ENCODE assay signal across 8 cellular contexts in the genomic region with DNA sequence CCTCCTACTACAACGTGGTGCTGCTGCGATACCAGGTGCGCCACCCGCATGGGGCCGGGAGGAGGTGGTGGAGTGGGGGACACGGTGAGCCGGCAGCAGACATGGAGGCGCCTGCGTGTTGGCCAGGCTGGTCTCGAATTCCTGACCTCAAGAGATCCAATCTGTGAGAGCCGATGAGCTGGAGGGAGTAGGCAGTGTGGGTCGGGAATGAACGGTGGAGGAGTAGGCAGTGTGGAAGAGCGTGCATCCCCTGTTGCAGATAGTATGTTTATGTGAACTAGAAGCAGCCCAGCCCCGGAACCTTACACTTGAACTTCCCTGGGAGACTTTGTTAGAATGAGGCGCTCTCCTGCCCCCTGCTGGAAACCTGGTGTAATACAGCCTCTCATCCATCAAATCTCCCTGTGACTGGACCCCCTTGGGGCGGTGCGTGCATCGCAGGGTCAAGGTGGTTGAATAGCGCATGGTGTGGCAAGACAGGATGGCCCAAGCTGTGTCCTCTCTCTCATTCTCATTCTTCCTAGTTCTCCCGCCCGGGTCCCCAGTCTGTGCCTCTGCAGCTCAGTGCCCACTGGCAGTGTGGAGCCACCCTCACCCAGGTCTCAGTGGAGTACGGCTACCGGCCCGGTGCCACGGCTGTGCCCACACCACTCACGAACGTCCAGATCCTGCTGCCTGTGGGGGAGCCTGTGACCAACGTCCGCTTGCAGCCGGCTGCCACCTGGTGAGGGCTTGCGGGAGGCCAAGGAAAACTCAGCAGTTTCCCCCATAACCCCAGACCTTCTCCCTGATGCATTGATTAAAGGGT. TPM values are rescaled to one million over a fixed set of nuclear protein-coding genes. Genes with fewer than 3 reads are reported as not detected.
DNase-seq lines count a peak whose midpoint lies in the region; ATAC-seq and TF ChIP-seq lines count a peak whose summit lies in the region.

No MANE protein-coding gene starts in this region.

- DNase-seq in CD4-positive, alpha-beta memory T cell, result peak; percentile 68 to 72 (median 68)
- DNase-seq in HT-29 (ENCODE audit: low spot score) (peak; percentile 72), OCI-M2 (lab: John Stamatoyannopoulos, UW; ENCODE audit: unreplicated experiment) (peak; percentile 67), activated T-cell treated with anti-CD3 and anti-CD28 coated beads for 48 hours (ENCODE audit: low read depth) (peak; percentile 62), fibroblast of mammary gland (ENCODE audit: low read depth) (peak; percentile 65), nucleus accumbens (lab: John Stamatoyannopoulos, UW) (peak in 47 of 56 donors; percentile 8 to 83 (median 39)), suprapubic skin (ENCODE audit: low spot score in 2 of 2) (no peak)

- peaks cover 0 to 2% (median 0%) of the 10 kb centered on the region in 8 donors for H3K9me3 Mint-ChIP-seq in CD4-positive, alpha-beta memory T cell

- CTCF ChIA-PET in CD4-positive, alpha-beta memory T cell (lab: Charles Lee; ENCODE audit: partially characterized antibody), result interaction anchor here (0.9 to 4.6 kb wide), 18 partner anchors 8 to 149 kb away, joined by 3 to 28 read pairs (median 4); partner anchors contain the start of genes B3GNT3, CCDC124, FCHO1 and MAP1S

- peaks cover 7 to 16% (median 15%) of the 10 kb centered on the region in 4 donors for H3K4me1 Mint-ChIP-seq in CD4-positive, alpha-beta memory T cell

- H3K4me3 ChIP-seq in CD4-positive, alpha-beta memory T cell (ENCODE audit: low read length in 2 of 2), result no peak overlapping the region
- H3K4me3 ChIP-seq in fibroblast of mammary gland (ENCODE audit: control insufficient read depth, low read depth, low read length), result no peak overlapping the region
- no peak overlapping the region for H3K4me3 ChIP-seq in suprapubic skin

- peak overlapping the region in 2 of 8 donors; percentile 24 to 49 for H3K4me3 Mint-ChIP-seq in CD4-positive, alpha-beta memory T cell

- H3K27me3 Mint-ChIP-seq in CD4-positive, alpha-beta memory T cell, result no peaks in the 10 kb centered on the region

- POLR2A ChIA-PET in CD4-positive, alpha-beta memory T cell (lab: Charles Lee; ENCODE audit: partially characterized antibody), result no interaction called here

- TF ChIP-seq EP300 in suprapubic skin (IDR thresholded peaks at IDR 0.05), result no peak

- H3K27ac Mint-ChIP-seq in CD4-positive, alpha-beta memory T cell, result peak overlapping the region in 6 of 7 donors; percentile 0 to 86 (median 67)

- H3K27ac ChIP-seq in CD4-positive, alpha-beta memory T cell (ENCODE audit: low read depth, low read length), result no peak overlapping the region
- H3K27ac ChIP-seq in suprapubic skin, result no peak overlapping the region

- WGBS in suprapubic skin, result 63% methylated on average over 25 of the region's 32 CpGs

- peaks cover 28% of the 10 kb centered on the region for H3K36me3 ChIP-seq in CD4-positive, alpha-beta memory T cell (ENCODE audit: insufficient read depth, low read length)
- no peaks in the 10 kb centered on the region for H3K36me3 ChIP-seq in suprapubic skin

- peaks cover 6% of the 10 kb centered on the region for H3K4me1 ChIP-seq in CD4-positive, alpha-beta memory T cell (ENCODE audit: insufficient read depth, low read length)
- H3K4me1 ChIP-seq in suprapubic skin, result peaks cover 2% of the 10 kb centered on the region

- H3K27me3 ChIP-seq in CD4-positive, alpha-beta memory T cell (ENCODE audit: insufficient read depth, low read length), result no peaks in the 10 kb centered on the region
- H3K27me3 ChIP-seq in suprapubic skin, result peaks cover 18% of the 10 kb centered on the region

- no peak for TF ChIP-seq POLR2A in suprapubic skin (IDR thresholded peaks at IDR 0.05)

- no peaks in the 10 kb centered on the region for H3K9me3 ChIP-seq in CD4-positive, alpha-beta memory T cell (ENCODE audit: control insufficient read depth in 1 of 2, low read length in 2 of 2)
- no peaks in the 10 kb centered on the region for H3K9me3 ChIP-seq in suprapubic skin

- intact Hi-C loops in CD4-positive, alpha-beta memory T cell (cut with micrococcal nuclease), result loop anchor here (1.0 kb wide), 3 partner anchors 66 to 80 kb away; no protein-coding TSS in a partner anchor

- TF ChIP-seq CTCF in fibroblast of mammary gland (conservative IDR thresholded peaks at IDR 0.05; ENCODE audit: control insufficient read depth, insufficient read depth, low read depth, low read length) (peak; percentile 87), suprapubic skin (IDR thresholded peaks at IDR 0.05) (peak; percentile 47 to 71)

- no peak for ATAC-seq in GM19452 (IDR thresholded peaks at IDR 0.05; ENCODE audit: unreplicated experiment)

- H3K36me3 Mint-ChIP-seq in CD4-positive, alpha-beta memory T cell, result peaks cover 30 to 48% of the 10 kb centered on the region in 2 donors

RNA-seq across cellular contexts. Expression of gene B3GNT3, which starts 10.5 kb away (rescaled TPM):
- not detected for total RNA-seq in CD4-positive, alpha-beta memory T cell
- under 1 TPM; 0.34 to 0.72 TPM for polyA plus RNA-seq in CD4-positive, alpha-beta memory T cell
- total RNA-seq in HT-29 (2014; rRNA removed; shearing (Covaris generic)), result 44.3 and 49.6 TPM in 2 replicates
- total RNA-seq in suprapubic skin, result 10 to 100 TPM in 1 of 4 donors, 1 to 10 TPM in 3; 1.4 to 12.1 (median 5.9) TPM

RNA-seq across cellular contexts. Expression of gene FCHO1, which starts 33.1 kb away (rescaled TPM):
- total RNA-seq in CD4-positive, alpha-beta memory T cell, result 100 to 1,000 TPM in 1 of 2 experiments, 10 to 100 TPM in 1; 99.4 to 113 TPM
- 10 to 100 TPM in 1 of 2 donors, 1 to 10 TPM in 1; 6.5 to 30.0 TPM for polyA plus RNA-seq in CD4-positive, alpha-beta memory T cell
- 0.42 and 1.2 TPM in 2 replicates for total RNA-seq in HT-29 (2014; rRNA removed; shearing (Covaris generic))
- 10 to 100 TPM; 32.6 to 48.2 (median 35.7) TPM for total RNA-seq in suprapubic skin

RNA-seq across cellular contexts. Expression of gene INSL3, which starts 36.9 kb away (rescaled TPM):
- 1 to 10 TPM; 5.0 to 5.3 TPM for total RNA-seq in CD4-positive, alpha-beta memory T cell
- 1 to 10 TPM; 1.0 to 3.9 TPM for polyA plus RNA-seq in CD4-positive, alpha-beta memory T cell
- total RNA-seq in HT-29 (2014; rRNA removed; shearing (Covaris generic)), result not detected in 2 replicates
- not detected for total RNA-seq in suprapubic skin

Comparison
In these comparisons a context has a peak if more than half of its experiments do, and no peak if none do; other contexts are left out.
1. DNase-seq: peak in CD4-positive, alpha-beta memory T cell (5 of 5), HT-29 (single experiment), OCI-M2 (single experiment), activated T-cell treated with anti-CD3 and anti-CD28 coated beads for 48 hours (single experiment), fibroblast of mammary gland (single experiment) and nucleus accumbens (47 of 56); none in suprapubic skin (0 of 2).
2. RNA of gene FCHO1, which starts 33.1 kb away (total RNA-seq): 99.4 to 113 TPM in CD4-positive, alpha-beta memory T cell and 32.6 to 48.2 TPM in suprapubic skin; 0.42 to 1.2 TPM in HT-29; every median in the first group is over 10 times any median in the second.